ENCODE assay signal across 1 cellular context in the genomic region with DNA sequence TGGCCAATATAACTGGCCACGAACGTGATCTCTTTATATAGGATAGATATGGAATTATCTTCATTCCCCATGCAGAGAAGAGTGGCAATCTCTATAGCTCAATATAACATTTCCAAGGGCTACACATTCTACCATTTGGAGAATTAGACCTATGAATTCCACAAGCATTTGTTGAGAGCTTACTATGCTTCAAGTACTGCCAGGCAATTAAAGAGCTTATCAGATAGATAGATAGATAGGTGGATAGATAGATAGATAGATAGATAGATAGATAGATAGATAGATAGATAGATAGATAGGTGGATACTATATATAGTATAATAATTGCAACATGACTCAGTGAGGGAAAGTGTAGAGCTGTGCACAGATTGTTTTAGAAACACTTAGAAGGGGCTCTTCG.
TF ChIP-seq lines count a peak whose summit lies in the region.

No MANE protein-coding gene starts in this region.

TF ChIP-seq in K562, 482 proteins besides CTCF, POLR2A, EP300 and RAD21:
- TF ChIP-seq NR3C1 (CRISPR knock-in tag; IDR thresholded peaks at IDR 0.05) (no peak), DACH1 (IDR thresholded peaks at IDR 0.05; ENCODE audit: partially characterized antibody) (peak; percentile 63)
TF ChIP-seq in K562: peak in this region for 1.
